14 cellular contexts compared by ENCODE assay signal in genomic region chr1:244414543-244414942, GRCh38. TPM values are rescaled to one million over a fixed set of nuclear protein-coding genes. Genes with fewer than 3 reads are reported as not detected.
A peak's percentile ranks its signal among the peaks of the same experiment; 100 is the strongest.
DNase-seq lines count a peak whose midpoint lies in the region; ATAC-seq and TF ChIP-seq lines count a peak whose summit lies in the region.
"Had no signal": no experiment of that assay in that cellular context is flagged by ENCODE, and none has a peak within 500 bp of the region (broad histone marks: within the 10 kb centered on the region; RNA-seq: fewer than 3 reads in every experiment).

No MANE protein-coding gene starts in this region.

- DNase-seq in AG20443 (ENCODE audit: low spot score) (peak; percentile 63), MG63 (peak; percentile 48), dermis blood vessel endothelial cell (peak; percentile 71), left lung (peak in 1 of 2 donors; percentile 45), WERI-Rb-1 (no peak), CD1c-positive myeloid dendritic cell (ENCODE audit: extremely low spot score) (no peak), NCI-H1930 (lab: John Stamatoyannopoulos, UW) (no peak), GM19240 (ENCODE audit: insufficient read length, low spot score) (no peak)
- DNase-seq: cerebellar nuclear complex, right cardiac atrium had no signal

- peak; percentile 88 for ATAC-seq in left lung
- ATAC-seq: right cardiac atrium had no signal

- H3K9me3 ChIP-seq in MG63 (no peaks in the 10 kb centered on the region), left lung (no peaks in the 10 kb centered on the region), WERI-Rb-1 (ENCODE audit: severe bottlenecking) (no peaks in the 10 kb centered on the region)
- H3K9me3 ChIP-seq: HAP-1, upper lobe of left lung had no signal

- intact Hi-C loops in left lung (cut with DNase I): no loop called here

- H3K4me3 ChIP-seq in MG63 (no peak overlapping the region), left lung (no peak overlapping the region), WERI-Rb-1 (ENCODE audit: low read depth, low read length) (no peak overlapping the region)
- H3K4me3 ChIP-seq: HAP-1, hepatocyte, upper lobe of left lung had no signal

- peaks cover 0 to 12% of the 10 kb centered on the region in 2 donors for H3K4me1 ChIP-seq in left lung
- H3K4me1 ChIP-seq: HAP-1, upper lobe of left lung had no signal

- no peaks in the 10 kb centered on the region for H3K27me3 ChIP-seq in MG63
- H3K27me3 ChIP-seq in left lung: no peaks in the 10 kb centered on the region
- no peaks in the 10 kb centered on the region for H3K27me3 ChIP-seq in WERI-Rb-1 (ENCODE audit: insufficient read depth, low read depth, severe bottlenecking)
- H3K27me3 ChIP-seq: hepatocyte, upper lobe of left lung had no signal

- peaks cover 95% of the 10 kb centered on the region for H3K36me3 ChIP-seq in MG63
- H3K36me3 ChIP-seq in left lung: peaks cover 5 to 89% of the 10 kb centered on the region in 2 donors
- H3K36me3 ChIP-seq in WERI-Rb-1: peaks cover 78% of the 10 kb centered on the region

- H3K27ac ChIP-seq in left lung (peak overlapping the region in 1 of 2 donors; percentile 5), WERI-Rb-1 (no peak overlapping the region)
- H3K27ac ChIP-seq: hepatocyte had no signal

- TF ChIP-seq CTCF in left lung (IDR thresholded peaks at IDR 0.05) (no peak), WERI-Rb-1 (IDR thresholded peaks at IDR 0.05; ENCODE audit: low read depth, low read length) (no peak)

RNA-seq across cellular contexts. Expression of gene ADSS2, which starts 37.2 kb away (rescaled TPM):
- total RNA-seq in MG63 (2014; rRNA removed; shearing (Covaris generic); ENCODE audit: low replicate concordance): 90.2 and 113 TPM in 2 replicates
- 92.1 and 124 TPM in 2 replicates for total RNA-seq in dermis blood vessel endothelial cell
- 10 to 100 TPM; 37.2 to 46.3 TPM for total RNA-seq in left lung

RNA-seq across cellular contexts. Expression of gene CATSPERE, which starts 46.5 kb away (rescaled TPM):
- 1.0 and 1.6 TPM in 2 replicates for total RNA-seq in MG63 (2014; rRNA removed; shearing (Covaris generic); ENCODE audit: low replicate concordance)
- total RNA-seq in dermis blood vessel endothelial cell: 0.42 and 1.4 TPM in 2 replicates
- total RNA-seq in left lung: under 1 TPM; 0.92 to 0.96 TPM
- total RNA-seq: NCI-H460 had no signal

Comparison
In these comparisons a context has a peak if more than half of its experiments do, and no peak if none do; other contexts are left out.
1. DNase-seq: peak in AG20443 (single experiment), MG63 (single experiment) and dermis blood vessel endothelial cell (single experiment); none in WERI-Rb-1 (single experiment), CD1c-positive myeloid dendritic cell (single experiment), NCI-H1930 (0 of 2) and GM19240 (single experiment).